12 cellular contexts compared by ENCODE assay signal in the genomic region with DNA sequence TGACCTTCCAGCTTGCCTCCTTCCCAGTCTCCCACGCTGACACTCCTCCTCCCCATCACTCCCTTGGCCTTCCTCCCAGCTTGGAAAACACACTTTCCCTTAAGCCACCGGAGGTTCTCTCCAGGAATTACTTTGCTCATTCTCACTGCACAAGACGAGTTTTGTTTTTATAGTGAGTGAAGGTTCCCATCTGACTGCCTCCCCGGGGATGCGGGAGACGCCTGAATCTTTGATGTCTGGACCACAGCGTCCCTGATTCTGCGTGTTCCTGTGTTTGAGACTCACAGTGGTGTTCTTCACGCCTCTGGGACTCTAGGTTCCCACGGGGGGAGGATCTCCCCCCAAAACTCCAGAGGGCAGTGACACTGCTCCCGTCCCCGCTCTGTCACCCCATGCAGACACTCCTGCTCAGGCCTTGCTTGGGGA. TPM values are rescaled to one million over a fixed set of nuclear protein-coding genes. Genes with fewer than 3 reads are reported as not detected.
DNase-seq lines count a peak whose midpoint lies in the region; ATAC-seq and TF ChIP-seq lines count a peak whose summit lies in the region.
"Had no signal": no experiment of that assay in that cellular context is flagged by ENCODE, and none has a peak within 500 bp of the region (broad histone marks: within the 10 kb centered on the region; RNA-seq: fewer than 3 reads in every experiment).

No MANE protein-coding gene starts in this region.

- H3K4me1 Mint-ChIP-seq in brain (peaks cover 67% of the 10 kb centered on the region), immature natural killer cell (peaks cover 34 to 50% of the 10 kb centered on the region in 2 donors)

- ATAC-seq in foreskin keratinocyte: no peak

- DNase-seq in immature natural killer cell (no peak), skeletal muscle cell (ENCODE audit: low read depth) (peak; percentile 3), G401 (ENCODE audit: low spot score) (no peak), foreskin keratinocyte (no peak), NCI-H1105 treated with DMSO at 0.1 percent for 48 hours (lab: John Stamatoyannopoulos, UW) (no peak)
- DNase-seq: effector CD8-positive, alpha-beta T cell; naive B cell; NCI-H446 treated with DMSO at 0.1 percent for 48 hours; SHP77 treated with DMSO at 0.1 percent for 48 hours; trophoblast cell had no signal

- in situ Hi-C loops in G401 (cut with HindIII; ENCODE audit: low sequenced_read_pairs): no loop called here

- no peaks in the 10 kb centered on the region for H3K4me1 ChIP-seq in HEK293 (ENCODE audit: control insufficient read depth, insufficient read depth, low read length)
- H3K4me1 ChIP-seq in foreskin keratinocyte: no peaks in the 10 kb centered on the region

- H3K27me3 ChIP-seq in foreskin keratinocyte: peaks cover 28% of the 10 kb centered on the region

- no peak for TF ChIP-seq CTCF in HEK293 (tag by site-specific recombination; IDR thresholded peaks at IDR 0.05)
- no peak for TF ChIP-seq CTCF in brain (conservative IDR thresholded peaks at IDR 0.05)
- TF ChIP-seq CTCF in foreskin keratinocyte (conservative IDR thresholded peaks at IDR 0.05): no peak

- H3K4me3 ChIP-seq in HEK293 (ENCODE audit: low read depth, low read length): no peak overlapping the region
- H3K4me3 ChIP-seq in skeletal muscle cell (ENCODE audit: low read depth, low read length): no peak overlapping the region

- H3K36me3 ChIP-seq in HEK293 (ENCODE audit: control insufficient read depth in 2 of 2, insufficient read depth in 1 of 2, low read length in 2 of 2): no peaks in the 10 kb centered on the region

- H3K9me3 ChIP-seq in HEK293 (ENCODE audit: control insufficient read depth, insufficient read depth, low read depth, low read length): no peaks in the 10 kb centered on the region

- peak overlapping the region; percentile 88 to 97 (median 91) for H3K27ac Mint-ChIP-seq in brain
- peak overlapping the region in 4 of 6 donors; percentile 69 to 85 (median 78) for H3K27ac Mint-ChIP-seq in immature natural killer cell

- H3K36me3 Mint-ChIP-seq in brain (no peaks in the 10 kb centered on the region), immature natural killer cell (peaks cover 0 to 6% (median 0%) of the 10 kb centered on the region in 3 donors)

- H3K4me3 Mint-ChIP-seq in brain (peak overlapping the region in 4 of 5 experiments; percentile 15 to 63 (median 46)), immature natural killer cell (peak overlapping the region in 2 of 5 donors; percentile 47 to 63)

- H3K27ac ChIP-seq in HEK293 (ENCODE audit: extremely low read depth, low read depth, low read length): no peak overlapping the region
- no peak overlapping the region for H3K27ac ChIP-seq in foreskin keratinocyte

- no peaks in the 10 kb centered on the region for H3K9me3 Mint-ChIP-seq in brain
- H3K9me3 Mint-ChIP-seq in immature natural killer cell: no peaks in the 10 kb centered on the region

- CTCF ChIA-PET in HEK293 (lab: Yijun Ruan, JAX): interaction anchor here (0.7 to 4.0 kb wide), 5 partner anchors 8 to 1810 kb away, joined by 4 to 15 read pairs (median 4); no protein-coding TSS in a partner anchor

- H3K27me3 Mint-ChIP-seq in brain (peaks cover 3% of the 10 kb centered on the region), immature natural killer cell (ENCODE audit: low read depth in 3 of 3) (peaks cover 0 to 11% (median 6%) of the 10 kb centered on the region in 3 donors)

- POLR2A ChIA-PET in HEK293 (lab: Yijun Ruan, JAX): no interaction called here

TF ChIP-seq in HEK293, 187 proteins besides CTCF, POLR2A, EP300 and RAD21:
- TF ChIP-seq ZNF37A (tag by site-specific recombination; IDR thresholded peaks at IDR 0.05) (no peak), WT1 (tag by site-specific recombination; IDR thresholded peaks at IDR 0.05) (0 out of 2 replicates have a peak, but pooled peaks have one; percentile 22)

RNA-seq across cellular contexts. Expression of a gene that starts 2.0 kb away (rescaled TPM):
- 0.56 TPM for polyA plus RNA-seq in brain (ENCODE audit: insufficient read depth, low read depth, low replicate concordance)
- polyA plus RNA-seq in immature natural killer cell: under 1 TPM in 1 of 3 donors, not detected in 2; 0.74 TPM
- not detected in 2 replicates for total RNA-seq in G401 (2014; rRNA removed; shearing (Covaris generic))
- not detected in 2 replicates for total RNA-seq in foreskin keratinocyte
- not detected in 2 replicates for polyA plus RNA-seq in foreskin keratinocyte

RNA-seq across cellular contexts. Expression of a gene that starts 50.0 kb away (rescaled TPM):
- polyA plus RNA-seq in brain (ENCODE audit: insufficient read depth, low read depth, low replicate concordance) (48.2 TPM), immature natural killer cell (1 to 10 TPM; 1.9 to 6.1 (median 4.1) TPM), foreskin keratinocyte (0.02 and 0.03 TPM in 2 replicates)
- not detected in 2 replicates for total RNA-seq in G401 (2014; rRNA removed; shearing (Covaris generic))
- 0.03 and 0.04 TPM in 2 replicates for total RNA-seq in foreskin keratinocyte
